ENCODE assay signal across 1 cellular context in the genomic region with DNA sequence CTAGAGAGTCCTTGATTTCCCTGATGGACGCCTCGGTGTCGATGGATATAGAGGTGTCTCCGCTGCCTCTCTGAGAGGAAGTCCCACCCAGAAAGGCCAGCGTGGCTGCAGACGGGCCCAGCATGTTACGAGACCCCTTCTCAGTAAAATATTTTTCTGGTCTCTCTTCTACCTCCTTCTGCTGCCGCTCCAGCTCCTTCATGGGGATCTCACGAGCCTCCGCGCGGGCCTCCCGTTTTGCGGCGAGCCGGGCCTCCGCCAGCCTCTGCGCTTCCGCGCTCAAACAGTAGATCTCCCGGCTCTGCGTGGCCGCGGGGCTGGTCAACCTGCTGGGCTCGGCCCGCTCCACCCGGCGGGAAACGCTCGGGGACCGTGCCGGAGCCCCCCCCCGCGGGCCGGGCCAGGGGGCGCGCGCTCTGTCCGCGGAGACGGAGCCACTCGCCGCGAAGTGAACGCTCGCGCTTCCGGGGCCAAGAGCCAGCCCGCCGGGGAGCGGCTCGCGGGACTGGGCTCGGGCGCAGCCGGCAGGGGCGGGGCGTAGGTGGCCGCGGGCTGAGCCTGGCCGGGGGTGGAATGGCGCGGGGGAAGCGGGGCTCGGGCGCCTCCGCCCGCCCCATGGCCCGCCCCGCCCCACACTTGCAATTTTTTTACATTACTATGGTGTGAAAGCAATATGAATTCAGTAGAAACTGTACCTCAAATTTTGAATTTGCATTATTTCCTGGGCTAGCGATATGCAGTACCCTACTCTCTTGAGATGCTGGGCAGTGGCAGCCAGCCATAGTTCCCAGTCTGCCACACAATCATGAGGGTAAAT.
TF ChIP-seq lines count a peak whose summit lies in the region.

No MANE protein-coding gene starts in this region.

TF ChIP-seq in K562, 482 proteins besides CTCF, POLR2A, EP300 and RAD21 (continued from another document and continues in another):
- TF ChIP-seq, protein P1, sequence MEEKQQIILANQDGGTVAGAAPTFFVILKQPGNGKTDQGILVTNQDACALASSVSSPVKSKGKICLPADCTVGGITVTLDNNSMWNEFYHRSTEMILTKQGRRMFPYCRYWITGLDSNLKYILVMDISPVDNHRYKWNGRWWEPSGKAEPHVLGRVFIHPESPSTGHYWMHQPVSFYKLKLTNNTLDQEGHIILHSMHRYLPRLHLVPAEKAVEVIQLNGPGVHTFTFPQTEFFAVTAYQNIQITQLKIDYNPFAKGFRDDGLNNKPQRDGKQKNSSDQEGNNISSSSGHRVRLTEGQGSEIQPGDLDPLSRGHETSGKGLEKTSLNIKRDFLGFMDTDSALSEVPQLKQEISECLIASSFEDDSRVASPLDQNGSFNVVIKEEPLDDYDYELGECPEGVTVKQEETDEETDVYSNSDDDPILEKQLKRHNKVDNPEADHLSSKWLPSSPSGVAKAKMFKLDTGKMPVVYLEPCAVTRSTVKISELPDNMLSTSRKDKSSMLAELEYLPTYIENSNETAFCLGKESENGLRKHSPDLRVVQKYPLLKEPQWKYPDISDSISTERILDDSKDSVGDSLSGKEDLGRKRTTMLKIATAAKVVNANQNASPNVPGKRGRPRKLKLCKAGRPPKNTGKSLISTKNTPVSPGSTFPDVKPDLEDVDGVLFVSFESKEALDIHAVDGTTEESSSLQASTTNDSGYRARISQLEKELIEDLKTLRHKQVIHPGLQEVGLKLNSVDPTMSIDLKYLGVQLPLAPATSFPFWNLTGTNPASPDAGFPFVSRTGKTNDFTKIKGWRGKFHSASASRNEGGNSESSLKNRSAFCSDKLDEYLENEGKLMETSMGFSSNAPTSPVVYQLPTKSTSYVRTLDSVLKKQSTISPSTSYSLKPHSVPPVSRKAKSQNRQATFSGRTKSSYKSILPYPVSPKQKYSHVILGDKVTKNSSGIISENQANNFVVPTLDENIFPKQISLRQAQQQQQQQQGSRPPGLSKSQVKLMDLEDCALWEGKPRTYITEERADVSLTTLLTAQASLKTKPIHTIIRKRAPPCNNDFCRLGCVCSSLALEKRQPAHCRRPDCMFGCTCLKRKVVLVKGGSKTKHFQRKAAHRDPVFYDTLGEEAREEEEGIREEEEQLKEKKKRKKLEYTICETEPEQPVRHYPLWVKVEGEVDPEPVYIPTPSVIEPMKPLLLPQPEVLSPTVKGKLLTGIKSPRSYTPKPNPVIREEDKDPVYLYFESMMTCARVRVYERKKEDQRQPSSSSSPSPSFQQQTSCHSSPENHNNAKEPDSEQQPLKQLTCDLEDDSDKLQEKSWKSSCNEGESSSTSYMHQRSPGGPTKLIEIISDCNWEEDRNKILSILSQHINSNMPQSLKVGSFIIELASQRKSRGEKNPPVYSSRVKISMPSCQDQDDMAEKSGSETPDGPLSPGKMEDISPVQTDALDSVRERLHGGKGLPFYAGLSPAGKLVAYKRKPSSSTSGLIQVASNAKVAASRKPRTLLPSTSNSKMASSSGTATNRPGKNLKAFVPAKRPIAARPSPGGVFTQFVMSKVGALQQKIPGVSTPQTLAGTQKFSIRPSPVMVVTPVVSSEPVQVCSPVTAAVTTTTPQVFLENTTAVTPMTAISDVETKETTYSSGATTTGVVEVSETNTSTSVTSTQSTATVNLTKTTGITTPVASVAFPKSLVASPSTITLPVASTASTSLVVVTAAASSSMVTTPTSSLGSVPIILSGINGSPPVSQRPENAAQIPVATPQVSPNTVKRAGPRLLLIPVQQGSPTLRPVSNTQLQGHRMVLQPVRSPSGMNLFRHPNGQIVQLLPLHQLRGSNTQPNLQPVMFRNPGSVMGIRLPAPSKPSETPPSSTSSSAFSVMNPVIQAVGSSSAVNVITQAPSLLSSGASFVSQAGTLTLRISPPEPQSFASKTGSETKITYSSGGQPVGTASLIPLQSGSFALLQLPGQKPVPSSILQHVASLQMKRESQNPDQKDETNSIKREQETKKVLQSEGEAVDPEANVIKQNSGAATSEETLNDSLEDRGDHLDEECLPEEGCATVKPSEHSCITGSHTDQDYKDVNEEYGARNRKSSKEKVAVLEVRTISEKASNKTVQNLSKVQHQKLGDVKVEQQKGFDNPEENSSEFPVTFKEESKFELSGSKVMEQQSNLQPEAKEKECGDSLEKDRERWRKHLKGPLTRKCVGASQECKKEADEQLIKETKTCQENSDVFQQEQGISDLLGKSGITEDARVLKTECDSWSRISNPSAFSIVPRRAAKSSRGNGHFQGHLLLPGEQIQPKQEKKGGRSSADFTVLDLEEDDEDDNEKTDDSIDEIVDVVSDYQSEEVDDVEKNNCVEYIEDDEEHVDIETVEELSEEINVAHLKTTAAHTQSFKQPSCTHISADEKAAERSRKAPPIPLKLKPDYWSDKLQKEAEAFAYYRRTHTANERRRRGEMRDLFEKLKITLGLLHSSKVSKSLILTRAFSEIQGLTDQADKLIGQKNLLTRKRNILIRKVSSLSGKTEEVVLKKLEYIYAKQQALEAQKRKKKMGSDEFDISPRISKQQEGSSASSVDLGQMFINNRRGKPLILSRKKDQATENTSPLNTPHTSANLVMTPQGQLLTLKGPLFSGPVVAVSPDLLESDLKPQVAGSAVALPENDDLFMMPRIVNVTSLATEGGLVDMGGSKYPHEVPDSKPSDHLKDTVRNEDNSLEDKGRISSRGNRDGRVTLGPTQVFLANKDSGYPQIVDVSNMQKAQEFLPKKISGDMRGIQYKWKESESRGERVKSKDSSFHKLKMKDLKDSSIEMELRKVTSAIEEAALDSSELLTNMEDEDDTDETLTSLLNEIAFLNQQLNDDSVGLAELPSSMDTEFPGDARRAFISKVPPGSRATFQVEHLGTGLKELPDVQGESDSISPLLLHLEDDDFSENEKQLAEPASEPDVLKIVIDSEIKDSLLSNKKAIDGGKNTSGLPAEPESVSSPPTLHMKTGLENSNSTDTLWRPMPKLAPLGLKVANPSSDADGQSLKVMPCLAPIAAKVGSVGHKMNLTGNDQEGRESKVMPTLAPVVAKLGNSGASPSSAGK (IDR thresholded peaks at IDR 0.05) = peak; percentile 80
- TF ChIP-seq KAT7 (CRISPR knock-in tag; IDR thresholded peaks at IDR 0.05; ENCODE audit: borderline replicate concordance) = 0 out of 2 replicates have a peak, but pooled peaks have one; percentile 67
- TF ChIP-seq HNRNPLL (IDR thresholded peaks at IDR 0.05; ENCODE audit: low read depth, low read length, poor library complexity, severe bottlenecking) = no peak
- TF ChIP-seq POLR2H (tag; IDR thresholded peaks at IDR 0.05; ENCODE audit: low read depth) = peak; percentile 65
- TF ChIP-seq NR1H2 (CRISPR knock-in tag; IDR thresholded peaks at IDR 0.05) = 0 out of 2 replicates have a peak, but pooled peaks have one; percentile 67
- TF ChIP-seq ESRRA (IDR thresholded peaks at IDR 0.05; ENCODE audit: borderline replicate concordance, low read depth) = peak; percentile 41; the same call in 1 of the 2 replicates
- peak; percentile 41; the same call in 1 of the 2 replicates for TF ChIP-seq CHD2 (IDR thresholded peaks at IDR 0.05; ENCODE audit: low read depth, low read length)
- TF ChIP-seq TEAD1 (CRISPR knock-in tag; IDR thresholded peaks at IDR 0.05) = no peak
- no peak for TF ChIP-seq HIVEP1 (CRISPR knock-in tag; IDR thresholded peaks at IDR 0.05)
- no peak for TF ChIP-seq TCFL5 (CRISPR knock-in tag; conservative IDR thresholded peaks at IDR 0.05)
- TF ChIP-seq, protein P2, sequence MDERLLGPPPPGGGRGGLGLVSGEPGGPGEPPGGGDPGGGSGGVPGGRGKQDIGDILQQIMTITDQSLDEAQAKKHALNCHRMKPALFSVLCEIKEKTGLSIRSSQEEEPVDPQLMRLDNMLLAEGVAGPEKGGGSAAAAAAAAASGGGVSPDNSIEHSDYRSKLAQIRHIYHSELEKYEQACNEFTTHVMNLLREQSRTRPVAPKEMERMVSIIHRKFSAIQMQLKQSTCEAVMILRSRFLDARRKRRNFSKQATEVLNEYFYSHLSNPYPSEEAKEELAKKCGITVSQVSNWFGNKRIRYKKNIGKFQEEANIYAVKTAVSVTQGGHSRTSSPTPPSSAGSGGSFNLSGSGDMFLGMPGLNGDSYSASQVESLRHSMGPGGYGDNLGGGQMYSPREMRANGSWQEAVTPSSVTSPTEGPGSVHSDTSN (CRISPR knock-in tag; IDR thresholded peaks at IDR 0.05; ENCODE audit: low read depth) = no peak
- TF ChIP-seq, protein P2 (tag; conservative IDR thresholded peaks at IDR 0.05; ENCODE audit: low read depth) = no peak
- peak; percentile 66 for TF ChIP-seq RB1 (IDR thresholded peaks at IDR 0.05; ENCODE audit: low read depth)
- peak; percentile 93 for TF ChIP-seq L3MBTL2 (IDR thresholded peaks at IDR 0.05)
- TF ChIP-seq, protein P3, sequence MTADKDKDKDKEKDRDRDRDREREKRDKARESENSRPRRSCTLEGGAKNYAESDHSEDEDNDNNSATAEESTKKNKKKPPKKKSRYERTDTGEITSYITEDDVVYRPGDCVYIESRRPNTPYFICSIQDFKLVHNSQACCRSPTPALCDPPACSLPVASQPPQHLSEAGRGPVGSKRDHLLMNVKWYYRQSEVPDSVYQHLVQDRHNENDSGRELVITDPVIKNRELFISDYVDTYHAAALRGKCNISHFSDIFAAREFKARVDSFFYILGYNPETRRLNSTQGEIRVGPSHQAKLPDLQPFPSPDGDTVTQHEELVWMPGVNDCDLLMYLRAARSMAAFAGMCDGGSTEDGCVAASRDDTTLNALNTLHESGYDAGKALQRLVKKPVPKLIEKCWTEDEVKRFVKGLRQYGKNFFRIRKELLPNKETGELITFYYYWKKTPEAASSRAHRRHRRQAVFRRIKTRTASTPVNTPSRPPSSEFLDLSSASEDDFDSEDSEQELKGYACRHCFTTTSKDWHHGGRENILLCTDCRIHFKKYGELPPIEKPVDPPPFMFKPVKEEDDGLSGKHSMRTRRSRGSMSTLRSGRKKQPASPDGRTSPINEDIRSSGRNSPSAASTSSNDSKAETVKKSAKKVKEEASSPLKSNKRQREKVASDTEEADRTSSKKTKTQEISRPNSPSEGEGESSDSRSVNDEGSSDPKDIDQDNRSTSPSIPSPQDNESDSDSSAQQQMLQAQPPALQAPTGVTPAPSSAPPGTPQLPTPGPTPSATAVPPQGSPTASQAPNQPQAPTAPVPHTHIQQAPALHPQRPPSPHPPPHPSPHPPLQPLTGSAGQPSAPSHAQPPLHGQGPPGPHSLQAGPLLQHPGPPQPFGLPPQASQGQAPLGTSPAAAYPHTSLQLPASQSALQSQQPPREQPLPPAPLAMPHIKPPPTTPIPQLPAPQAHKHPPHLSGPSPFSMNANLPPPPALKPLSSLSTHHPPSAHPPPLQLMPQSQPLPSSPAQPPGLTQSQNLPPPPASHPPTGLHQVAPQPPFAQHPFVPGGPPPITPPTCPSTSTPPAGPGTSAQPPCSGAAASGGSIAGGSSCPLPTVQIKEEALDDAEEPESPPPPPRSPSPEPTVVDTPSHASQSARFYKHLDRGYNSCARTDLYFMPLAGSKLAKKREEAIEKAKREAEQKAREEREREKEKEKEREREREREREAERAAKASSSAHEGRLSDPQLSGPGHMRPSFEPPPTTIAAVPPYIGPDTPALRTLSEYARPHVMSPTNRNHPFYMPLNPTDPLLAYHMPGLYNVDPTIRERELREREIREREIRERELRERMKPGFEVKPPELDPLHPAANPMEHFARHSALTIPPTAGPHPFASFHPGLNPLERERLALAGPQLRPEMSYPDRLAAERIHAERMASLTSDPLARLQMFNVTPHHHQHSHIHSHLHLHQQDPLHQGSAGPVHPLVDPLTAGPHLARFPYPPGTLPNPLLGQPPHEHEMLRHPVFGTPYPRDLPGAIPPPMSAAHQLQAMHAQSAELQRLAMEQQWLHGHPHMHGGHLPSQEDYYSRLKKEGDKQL (CRISPR knock-in tag; IDR thresholded peaks at IDR 0.05; ENCODE audit: borderline replicate concordance) = 0 out of 2 replicates have a peak, but pooled peaks have one; percentile 20
- no peak for TF ChIP-seq SP2 (IDR thresholded peaks at IDR 0.05; ENCODE audit: extremely low read depth, low read depth, low read length, poor library complexity, severe bottlenecking)
- TF ChIP-seq NCOR1 (IDR thresholded peaks at IDR 0.05) = peak; percentile 20; the same call in 1 of the 2 replicates
- no peak for TF ChIP-seq FOXA1 (IDR thresholded peaks at IDR 0.05; ENCODE audit: borderline replicate concordance)
- TF ChIP-seq MTF1 (CRISPR knock-in tag; IDR thresholded peaks at IDR 0.05; ENCODE audit: borderline replicate concordance) = no peak
- TF ChIP-seq, protein P4, sequence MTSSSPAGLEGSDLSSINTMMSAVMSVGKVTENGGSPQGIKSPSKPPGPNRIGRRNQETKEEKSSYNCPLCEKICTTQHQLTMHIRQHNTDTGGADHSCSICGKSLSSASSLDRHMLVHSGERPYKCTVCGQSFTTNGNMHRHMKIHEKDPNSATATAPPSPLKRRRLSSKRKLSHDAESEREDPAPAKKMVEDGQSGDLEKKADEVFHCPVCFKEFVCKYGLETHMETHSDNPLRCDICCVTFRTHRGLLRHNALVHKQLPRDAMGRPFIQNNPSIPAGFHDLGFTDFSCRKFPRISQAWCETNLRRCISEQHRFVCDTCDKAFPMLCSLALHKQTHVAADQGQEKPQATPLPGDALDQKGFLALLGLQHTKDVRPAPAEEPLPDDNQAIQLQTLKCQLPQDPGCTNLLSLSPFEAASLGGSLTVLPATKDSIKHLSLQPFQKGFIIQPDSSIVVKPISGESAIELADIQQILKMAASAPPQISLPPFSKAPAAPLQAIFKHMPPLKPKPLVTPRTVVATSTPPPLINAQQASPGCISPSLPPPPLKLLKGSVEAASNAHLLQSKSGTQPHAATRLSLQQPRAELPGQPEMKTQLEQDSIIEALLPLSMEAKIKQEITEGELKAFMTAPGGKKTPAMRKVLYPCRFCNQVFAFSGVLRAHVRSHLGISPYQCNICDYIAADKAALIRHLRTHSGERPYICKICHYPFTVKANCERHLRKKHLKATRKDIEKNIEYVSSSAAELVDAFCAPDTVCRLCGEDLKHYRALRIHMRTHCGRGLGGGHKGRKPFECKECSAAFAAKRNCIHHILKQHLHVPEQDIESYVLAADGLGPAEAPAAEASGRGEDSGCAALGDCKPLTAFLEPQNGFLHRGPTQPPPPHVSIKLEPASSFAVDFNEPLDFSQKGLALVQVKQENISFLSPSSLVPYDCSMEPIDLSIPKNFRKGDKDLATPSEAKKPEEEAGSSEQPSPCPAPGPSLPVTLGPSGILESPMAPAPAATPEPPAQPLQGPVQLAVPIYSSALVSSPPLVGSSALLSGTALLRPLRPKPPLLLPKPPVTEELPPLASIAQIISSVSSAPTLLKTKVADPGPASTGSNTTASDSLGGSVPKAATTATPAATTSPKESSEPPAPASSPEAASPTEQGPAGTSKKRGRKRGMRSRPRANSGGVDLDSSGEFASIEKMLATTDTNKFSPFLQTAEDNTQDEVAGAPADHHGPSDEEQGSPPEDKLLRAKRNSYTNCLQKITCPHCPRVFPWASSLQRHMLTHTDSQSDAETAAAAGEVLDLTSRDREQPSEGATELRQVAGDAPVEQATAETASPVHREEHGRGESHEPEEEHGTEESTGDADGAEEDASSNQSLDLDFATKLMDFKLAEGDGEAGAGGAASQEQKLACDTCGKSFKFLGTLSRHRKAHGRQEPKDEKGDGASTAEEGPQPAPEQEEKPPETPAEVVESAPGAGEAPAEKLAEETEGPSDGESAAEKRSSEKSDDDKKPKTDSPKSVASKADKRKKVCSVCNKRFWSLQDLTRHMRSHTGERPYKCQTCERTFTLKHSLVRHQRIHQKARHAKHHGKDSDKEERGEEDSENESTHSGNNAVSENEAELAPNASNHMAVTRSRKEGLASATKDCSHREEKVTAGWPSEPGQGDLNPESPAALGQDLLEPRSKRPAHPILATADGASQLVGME (CRISPR knock-in tag; IDR thresholded peaks at IDR 0.05) = peak; percentile 67; the same call in 1 of the 2 replicates
- TF ChIP-seq POLR2B (IDR thresholded peaks at IDR 0.05; ENCODE audit: low read depth, partially characterized antibody) = no peak
- peak; percentile 62; the same call in 1 of the 2 replicates for TF ChIP-seq ZNF384 (IDR thresholded peaks at IDR 0.05; ENCODE audit: low read depth, low read length)
